ENCODE assay signal across 8 cellular contexts in genomic region chr6:111973897-111974639, GRCh38.
DNase-seq lines count a peak whose midpoint lies in the region; ATAC-seq and TF ChIP-seq lines count a peak whose summit lies in the region.
"Had no signal": no experiment of that assay in that cellular context is flagged by ENCODE, and none has a peak within 500 bp of the region (broad histone marks: within the 10 kb centered on the region; RNA-seq: fewer than 3 reads in every experiment).

No MANE protein-coding gene starts in this region.

- CTCF ChIA-PET in RWPE1 (lab: Yijun Ruan, JAX) = interaction anchor here (0.6 kb wide), 3 partner anchors 9 to 65 kb away, joined by 3 read pairs; no protein-coding TSS in a partner anchor

- no peaks in the 10 kb centered on the region for H3K79me2 ChIP-seq in GM23248 (ENCODE audit: insufficient read depth)

- no peaks in the 10 kb centered on the region for H3K9me3 ChIP-seq in GM23248 (ENCODE audit: low read depth)
- no peaks in the 10 kb centered on the region for H3K9me3 ChIP-seq in SJCRH30 (replicated peaks)
- no peaks in the 10 kb centered on the region for H3K9me3 ChIP-seq in sigmoid colon

- in situ Hi-C loops in GM23248 (cut with MboI) = no loop called here

- no peaks in the 10 kb centered on the region for H3K27me3 ChIP-seq in GM23248 (replicated peaks; ENCODE audit: insufficient read depth)
- no peaks in the 10 kb centered on the region for H3K27me3 ChIP-seq in SJCRH30
- no peaks in the 10 kb centered on the region for H3K27me3 ChIP-seq in sigmoid colon

- POLR2A ChIA-PET in RWPE1 (lab: Yijun Ruan, JAX; ENCODE audit: low non-redundant PET) = no interaction called here

- H3K36me3 ChIP-seq in GM23248 (ENCODE audit: low read depth) (no peaks in the 10 kb centered on the region), SJCRH30 (no peaks in the 10 kb centered on the region), sigmoid colon (no peaks in the 10 kb centered on the region)

- ATAC-seq in HG02885 (IDR thresholded peaks at IDR 0.05; ENCODE audit: poor library complexity, unreplicated experiment) = no peak

- H3K4me1 ChIP-seq in GM23248 (ENCODE audit: insufficient read depth) (peaks cover 31% of the 10 kb centered on the region), SJCRH30 (peaks cover 16% of the 10 kb centered on the region), sigmoid colon (peaks cover 0 to 15% (median 8%) of the 10 kb centered on the region in 4 donors)

- peak; percentile 87 for DNase-seq in GM23248
- DNase-seq in SJCRH30 = no peak
- DNase-seq in epithelial cell of prostate (ENCODE audit: low read depth, low spot score) = no peak
- no peak for DNase-seq in sigmoid colon
- no peak for DNase-seq in AG08395 (ENCODE audit: low spot score)
- no peak for DNase-seq in RWPE1 (ENCODE audit: low spot score)
- DNase-seq: NCI-H1930 had no signal

- peaks cover 39% of the 10 kb centered on the region for H3F3A ChIP-seq in GM23248 (ENCODE audit: insufficient read depth)

- TF ChIP-seq EP300 in sigmoid colon (IDR thresholded peaks at IDR 0.05) = no peak

- peak overlapping the region; percentile 57; the same call in 1 of the 2 replicates for H2AFZ ChIP-seq in GM23248

- peak overlapping the region; percentile 77 for H3K4me2 ChIP-seq in GM23248 (ENCODE audit: unreplicated experiment)

- H3K9ac ChIP-seq in GM23248 = peak overlapping the region; percentile 85

- H4K20me1 ChIP-seq in GM23248 (ENCODE audit: insufficient read depth) = no peaks in the 10 kb centered on the region

- 82 to 83% methylated on average over 5 of the region's 5 CpGs for WGBS in GM23248 (ENCODE audit: low coverage in 1 of 2, low lambda C conversion rate in 2 of 2, missing lambda C conversion rate in 2 of 2), 2 experiments
- WGBS in sigmoid colon, 2 donors = 81 to 91% methylated on average over 5 of the region's 5 CpGs

- no peak for TF ChIP-seq POLR2A in sigmoid colon (IDR thresholded peaks at IDR 0.05)

- no peak for TF ChIP-seq CTCF in sigmoid colon (IDR thresholded peaks at IDR 0.05)
- TF ChIP-seq CTCF in RWPE1 (conservative IDR thresholded peaks at IDR 0.05; ENCODE audit: low read depth) = no peak

- H3K4me3 ChIP-seq in GM23248 (peak overlapping the region; percentile 51), SJCRH30 (peak overlapping the region; percentile 28; the same call in 1 of the 2 replicates), sigmoid colon (no peak overlapping the region)

- intact Hi-C loops in sigmoid colon (cut with DNase I) = no loop called here

- peaks cover 4% of the 10 kb centered on the region; the same call in 1 of the 2 replicates for H3K9me2 ChIP-seq in GM23248 (ENCODE audit: insufficient read depth)

- H3K27ac ChIP-seq in GM23248 = peak overlapping the region; percentile 97
- H3K27ac ChIP-seq in SJCRH30 = peak overlapping the region; percentile 51; the same call in 1 of the 2 replicates
- H3K27ac ChIP-seq in epithelial cell of prostate = peak overlapping the region; percentile 98
- H3K27ac ChIP-seq in sigmoid colon = peak overlapping the region; percentile 24 to 76 (median 58)
- no peak overlapping the region for H3K27ac ChIP-seq in RWPE1

Comparison
In these comparisons a context has a peak if more than half of its experiments do, and no peak if none do; other contexts are left out.
1. H3K4me3 ChIP-seq: peak in GM23248 (single experiment) and SJCRH30 (single experiment); none in sigmoid colon (0 of 4).